ENCODE assay signal across 1 cellular context in genomic region chr9:4137234-4137633, GRCh38.
TF ChIP-seq lines count a peak whose summit lies in the region.

No MANE protein-coding gene starts in this region.

TF ChIP-seq in IMR-90, 13 proteins besides CTCF, POLR2A, EP300 and RAD21 (continued from another document):
- TF ChIP-seq CEBPB (IDR thresholded peaks at IDR 0.05; ENCODE audit: low read depth, low read length) (no peak), BHLHE40 (IDR thresholded peaks at IDR 0.05; ENCODE audit: low read depth, low read length) (0 out of 2 replicates have a peak, but pooled peaks have one; percentile 21)
